In genomic region chr17:45261577-45262515, GRCh38 we compare ENCODE assay signal across 8 cellular contexts. TPM values are rescaled to one million over a fixed set of nuclear protein-coding genes. Genes with fewer than 3 reads are reported as not detected.
DNase-seq lines count a peak whose midpoint lies in the region; ATAC-seq and TF ChIP-seq lines count a peak whose summit lies in the region.

TSS of gene SPATA32 (minus strand) at chr17:45262094. CDS start at chr17:45262016, 78 bp downstream.

- H3K36me3 Mint-ChIP-seq in activated T-helper 17 cell treated with anti-CD3 and anti-CD28 coated beads, Interleukin-2, amount 50 U/mL, for 72 hours (ENCODE audit: low read depth): peaks cover 35% of the 10 kb centered on the region

- peak within 1 kb of the TSS; percentile 81 for H3K27ac Mint-ChIP-seq in activated T-helper 17 cell treated with anti-CD3 and anti-CD28 coated beads, Interleukin-2, amount 50 U/mL, for 72 hours

- H3K4me1 ChIP-seq in DOHH2 (ENCODE audit: control insufficient read depth, low read length) (peaks cover 16% of the 10 kb centered on the region), foreskin keratinocyte (no peaks in the 10 kb centered on the region), testis (peaks cover 12% of the 10 kb centered on the region)

- H3K27me3 ChIP-seq in DOHH2 (ENCODE audit: control insufficient read depth, low read length) (no peaks in the 10 kb centered on the region), foreskin keratinocyte (peaks cover 3% of the 10 kb centered on the region), testis (no peaks in the 10 kb centered on the region)

- H3K4me2 ChIP-seq in DOHH2 (ENCODE audit: low read length): peak within 1 kb of the TSS; percentile 93

- H3K27me3 Mint-ChIP-seq in activated T-helper 17 cell treated with anti-CD3 and anti-CD28 coated beads, Interleukin-2, amount 50 U/mL, for 72 hours: no peaks in the 10 kb centered on the region

- WGBS in testis, 2 donors: 1 to 14% methylated on average over 2 to 52 of the region's 68 CpGs

- H3K9me2 ChIP-seq in DOHH2 (replicated peaks; ENCODE audit: control insufficient read depth, low read length): no peaks in the 10 kb centered on the region

- H3K9me3 ChIP-seq in DOHH2 (ENCODE audit: control insufficient read depth, insufficient read depth, low read length) (no peaks in the 10 kb centered on the region), testis (no peaks in the 10 kb centered on the region)

- peak; percentile 79 for ATAC-seq in activated T-helper 17 cell treated with anti-CD3 and anti-CD28 coated beads, Interleukin-2, amount 50 U/mL, for 72 hours (replicated peaks)
- ATAC-seq in foreskin keratinocyte (peak; percentile 61), omental fat pad (ENCODE audit: low FRiP score) (peak; percentile 41), GM18870 (IDR thresholded peaks at IDR 0.05; ENCODE audit: unreplicated experiment) (no peak)

- no peak for TF ChIP-seq POLR2A in testis (IDR thresholded peaks at IDR 0.05)

- no peaks in the 10 kb centered on the region for H3K79me2 ChIP-seq in DOHH2 (ENCODE audit: control insufficient read depth, low read length)

- H3K4me3 ChIP-seq in DOHH2 (ENCODE audit: low read length): peak within 1 kb of the TSS; percentile 73
- peak within 1 kb of the TSS; percentile 53 for H3K4me3 ChIP-seq in Jurkat, Clone E6-1 (ENCODE audit: low read length)
- peak within 1 kb of the TSS; percentile 60 to 72 for H3K4me3 ChIP-seq in testis

- H3K27ac ChIP-seq in DOHH2 (ENCODE audit: low read depth, low read length) (no peak within 1 kb of the TSS), foreskin keratinocyte (no peak within 1 kb of the TSS), testis (peak within 1 kb of the TSS; percentile 16 to 66)

- peak within 1 kb of the TSS; percentile 64 for H3K4me3 Mint-ChIP-seq in activated T-helper 17 cell treated with anti-CD3 and anti-CD28 coated beads, Interleukin-2, amount 50 U/mL, for 72 hours

- intact Hi-C loops in testis (cut with DNase I; ENCODE audit: low total_unique reads): no loop called here

- peak; percentile 24 for DNase-seq in Jurkat, Clone E6-1 (ENCODE audit: low read depth, low spot score)
- no peak for DNase-seq in foreskin keratinocyte
- no peak for DNase-seq in omental fat pad (ENCODE audit: low spot score)
- peak; percentile 75 for DNase-seq in testis
- no peak for DNase-seq in LoVo (ENCODE audit: low spot score)

- H3F3A ChIP-seq in DOHH2 (ENCODE audit: control insufficient read depth, insufficient read depth): peaks cover 6% of the 10 kb centered on the region; the same call in 1 of the 2 replicates

- H3K4me1 Mint-ChIP-seq in activated T-helper 17 cell treated with anti-CD3 and anti-CD28 coated beads, Interleukin-2, amount 50 U/mL, for 72 hours: peaks cover 25% of the 10 kb centered on the region

- H4K20me1 ChIP-seq in DOHH2 (ENCODE audit: control insufficient read depth, insufficient read depth, low read depth, low read length): no peaks in the 10 kb centered on the region

- H3K36me3 ChIP-seq in DOHH2 (ENCODE audit: control insufficient read depth, low read length): peaks cover 32% of the 10 kb centered on the region
- H3K36me3 ChIP-seq in testis (ENCODE audit: low read depth, missing control alignments): no peaks in the 10 kb centered on the region

- no peaks in the 10 kb centered on the region for H3K9me3 Mint-ChIP-seq in activated T-helper 17 cell treated with anti-CD3 and anti-CD28 coated beads, Interleukin-2, amount 50 U/mL, for 72 hours

- TF ChIP-seq CTCF in DOHH2 (IDR thresholded peaks at IDR 0.05; ENCODE audit: low read depth, low read length, poor library complexity, severe bottlenecking) (no peak), foreskin keratinocyte (conservative IDR thresholded peaks at IDR 0.05) (no peak), omental fat pad (IDR thresholded peaks at IDR 0.05) (no peak), testis (IDR thresholded peaks at IDR 0.05) (no peak)

RNA-seq across cellular contexts. Expression of gene SPATA32, which starts in this region (rescaled TPM):
- polyA plus RNA-seq in Jurkat, Clone E6-1 (2012; ENCODE audit: insufficient read depth, insufficient read length): not detected
- total RNA-seq in activated T-helper 17 cell treated with anti-CD3 and anti-CD28 coated beads, Interleukin-2, amount 50 U/mL, for 72 hours: under 1 TPM; 0.13 to 0.32 TPM
- not detected in 2 replicates for total RNA-seq in foreskin keratinocyte
- not detected in 2 replicates for polyA plus RNA-seq in foreskin keratinocyte
- under 1 TPM in 1 of 4 donors, not detected in 3; 0.65 TPM for total RNA-seq in omental fat pad
- total RNA-seq in testis: 10 to 100 TPM; 15.5 to 47.4 TPM
- 72.0 TPM for polyA plus RNA-seq in testis (ENCODE audit: insufficient read depth, low read depth, low replicate concordance)

Comparison
In these comparisons a context has a peak if more than half of its experiments do, and no peak if none do; other contexts are left out.
1. RNA of gene SPATA32 (total RNA-seq): 15.5 to 47.4 TPM in testis; 0.13 to 0.32 TPM in activated T-helper 17 cell treated with anti-CD3 and anti-CD28 coated beads, Interleukin-2, amount 50 U/mL, for 72 hours, not detected in foreskin keratinocyte and 0.65 TPM in omental fat pad; every median in the first group is over 10 times any median in the second.
2. RNA of gene SPATA32 (polyA plus RNA-seq): 72.0 TPM in testis (single experiment); not detected in foreskin keratinocyte; every median in the first group is over 10 times any median in the second.
3. Peak in ATAC-seq in activated T-helper 17 cell treated with anti-CD3 and anti-CD28 coated beads, Interleukin-2, amount 50 U/mL, for 72 hours; RNA of the gene not detected or under 1 TPM.
4. Peak in ATAC-seq in foreskin keratinocyte; RNA of the gene not detected or under 1 TPM.
5. Peak in ATAC-seq in omental fat pad; RNA of the gene not detected or under 1 TPM.
6. H3K27ac ChIP-seq: peak in testis (2 of 2); none in DOHH2 (single experiment) and foreskin keratinocyte (single experiment).
7. DNase-seq: peak in Jurkat, Clone E6-1 (single experiment) and testis (single experiment); none in foreskin keratinocyte (0 of 2), omental fat pad (single experiment) and LoVo (single experiment).
8. Peak in every context shown above with its lines, with median percentiles within 50 percentile points of each other: H3K4me3 ChIP-seq.